9 cellular contexts compared by ENCODE assay signal in genomic region chr4:2689825-2690700, GRCh38.
DNase-seq lines count a peak whose midpoint lies in the region; ATAC-seq lines count a peak whose summit lies in the region.
"Had no signal": no experiment of that assay in that cellular context is flagged by ENCODE, and none has a peak within 500 bp of the region (broad histone marks: within the 10 kb centered on the region; RNA-seq: fewer than 3 reads in every experiment).

No MANE protein-coding gene starts in this region.

- peak overlapping the region; percentile 88 for H3K27ac Mint-ChIP-seq in activated T-helper 17 cell treated with anti-CD3 and anti-CD28 coated beads, Interleukin-2, amount 50 U/mL, for 72 hours

- H3K4me3 Mint-ChIP-seq in activated T-helper 17 cell treated with anti-CD3 and anti-CD28 coated beads, Interleukin-2, amount 50 U/mL, for 72 hours: peak overlapping the region; percentile 44

- H3K27me3 Mint-ChIP-seq in activated T-helper 17 cell treated with anti-CD3 and anti-CD28 coated beads, Interleukin-2, amount 50 U/mL, for 72 hours: no peaks in the 10 kb centered on the region

- ATAC-seq in GM19035 (IDR thresholded peaks at IDR 0.05; ENCODE audit: unreplicated experiment): peak; percentile 54
- ATAC-seq in HG03159 (IDR thresholded peaks at IDR 0.05; ENCODE audit: unreplicated experiment): peak; percentile 55
- peak; percentile 61 for ATAC-seq in activated T-helper 17 cell treated with anti-CD3 and anti-CD28 coated beads, Interleukin-2, amount 50 U/mL, for 72 hours (replicated peaks)
- ATAC-seq in HG03139 (IDR thresholded peaks at IDR 0.05; ENCODE audit: unreplicated experiment): no peak

- peak; percentile 44 to 56 for DNase-seq in stimulated activated CD8-positive, alpha-beta memory T cell treated with anti-CD3 and anti-CD28 coated beads, Interleukin-15, amount 100 ng/mL, for 48 hours (ENCODE audit: low read depth in 2 of 2)
- DNase-seq in NCI-H446 treated with DMSO at 0.1 percent for 48 hours (lab: John Stamatoyannopoulos, UW) (no peak), SHP77 treated with DMSO at 0.1 percent for 48 hours (lab: John Stamatoyannopoulos, UW) (no peak), inferior parietal cortex (ENCODE audit: extremely low spot score) (no peak)
- DNase-seq: activated CD4-positive, CD25-positive, alpha-beta regulatory T cell had no signal

- peaks cover 95% of the 10 kb centered on the region for H3K36me3 Mint-ChIP-seq in activated T-helper 17 cell treated with anti-CD3 and anti-CD28 coated beads, Interleukin-2, amount 50 U/mL, for 72 hours (ENCODE audit: low read depth)

- H3K4me1 Mint-ChIP-seq in activated T-helper 17 cell treated with anti-CD3 and anti-CD28 coated beads, Interleukin-2, amount 50 U/mL, for 72 hours: peaks cover 22% of the 10 kb centered on the region

- no peaks in the 10 kb centered on the region for H3K9me3 Mint-ChIP-seq in activated T-helper 17 cell treated with anti-CD3 and anti-CD28 coated beads, Interleukin-2, amount 50 U/mL, for 72 hours

Comparison
In these comparisons a context has a peak if more than half of its experiments do, and no peak if none do; other contexts are left out.
1. DNase-seq: peak in stimulated activated CD8-positive, alpha-beta memory T cell treated with anti-CD3 and anti-CD28 coated beads, Interleukin-15, amount 100 ng/mL, for 48 hours (2 of 2); none in NCI-H446 treated with DMSO at 0.1 percent for 48 hours (single experiment), SHP77 treated with DMSO at 0.1 percent for 48 hours (single experiment) and inferior parietal cortex (single experiment).